10 cellular contexts compared by ENCODE assay signal in the genomic region with DNA sequence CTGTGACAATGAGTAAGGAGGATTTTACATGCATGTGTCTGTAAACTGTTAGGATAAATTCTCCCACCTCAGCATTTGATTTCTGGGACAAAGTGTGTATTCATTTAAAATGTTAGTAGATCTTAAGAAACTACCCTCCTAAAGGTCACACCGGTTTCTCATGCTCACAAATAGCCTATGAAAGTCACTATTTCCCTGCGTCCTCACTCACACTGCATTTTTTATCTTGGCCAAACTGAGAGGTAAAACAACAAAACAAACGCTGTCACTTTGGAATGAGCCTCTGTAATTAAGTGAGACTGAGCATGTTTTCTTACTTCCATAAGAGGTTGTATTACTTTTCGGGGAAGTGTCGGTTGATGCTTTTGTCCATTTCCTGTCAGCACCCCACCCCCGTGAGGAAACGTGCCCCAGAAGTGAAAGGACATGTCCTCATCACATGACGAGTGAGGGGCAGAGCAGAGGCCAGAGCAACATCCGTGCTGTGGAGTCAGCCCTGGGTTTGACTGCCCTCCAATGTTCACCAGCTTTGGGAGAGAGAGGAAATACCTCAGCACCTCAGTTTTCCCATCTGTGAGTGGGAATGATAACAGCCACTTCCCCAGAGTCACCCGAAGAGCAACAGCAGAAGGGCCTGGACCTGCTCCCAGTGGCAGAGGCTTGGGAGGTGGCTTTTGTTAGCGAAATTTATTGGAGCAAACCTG. TPM values are rescaled to one million over a fixed set of nuclear protein-coding genes. Genes with fewer than 3 reads are reported as not detected.
DNase-seq lines count a peak whose midpoint lies in the region; ATAC-seq and TF ChIP-seq lines count a peak whose summit lies in the region.
"Had no signal": no experiment of that assay in that cellular context is flagged by ENCODE, and none has a peak within 500 bp of the region (broad histone marks: within the 10 kb centered on the region; RNA-seq: fewer than 3 reads in every experiment).

No MANE protein-coding gene starts in this region.

- H3K27ac ChIP-seq in ACC112 (ENCODE audit: low read depth, low read length) (peak overlapping the region; percentile 98), esophagus (ENCODE audit: low read depth in 2 of 2, low read length in 1 of 2) (peak overlapping the region; percentile 45 to 79), ovary (peak overlapping the region; percentile 14 to 100)
- H3K27ac ChIP-seq: C4-2B, epithelial cell of prostate had no signal

- ATAC-seq in HG03175 (IDR thresholded peaks at IDR 0.05; ENCODE audit: unreplicated experiment): peak; percentile 49

- H3K36me3 ChIP-seq in ACC112 (ENCODE audit: insufficient read depth, low read length) (no peaks in the 10 kb centered on the region), esophagus (ENCODE audit: control insufficient read depth in 2 of 2, insufficient read depth in 2 of 2, low read length in 1 of 2) (no peaks in the 10 kb centered on the region), ovary (no peaks in the 10 kb centered on the region)

- intact Hi-C loops in ovary (cut with DNase I): no loop called here

- peak; percentile 21 for TF ChIP-seq EP300 in ovary (IDR thresholded peaks at IDR 0.05)

- peak overlapping the region; percentile 35; the same call in 1 of the 2 replicates for H3K4me3 ChIP-seq in ACC112 (ENCODE audit: low read depth, low read length)
- no peak overlapping the region for H3K4me3 ChIP-seq in esophagus (ENCODE audit: low read depth in 1 of 2, low read length in 2 of 2)
- no peak overlapping the region for H3K4me3 ChIP-seq in ovary

- no peaks in the 10 kb centered on the region for H3K27me3 ChIP-seq in ACC112 (ENCODE audit: insufficient read depth, low read length)
- H3K27me3 ChIP-seq in esophagus (ENCODE audit: control insufficient read depth in 1 of 2, insufficient read depth in 2 of 2, low read length in 2 of 2): no peaks in the 10 kb centered on the region
- H3K27me3 ChIP-seq in ovary: no peaks in the 10 kb centered on the region

- H3K4me1 ChIP-seq in ACC112 (ENCODE audit: control insufficient read depth, insufficient read depth, low read length, unreplicated experiment) (peaks cover 23% of the 10 kb centered on the region), esophagus (ENCODE audit: control insufficient read depth in 2 of 2, insufficient read depth in 2 of 2, low read length in 1 of 2) (peaks cover 13 to 48% of the 10 kb centered on the region in 2 donors), ovary (ENCODE audit: insufficient read depth) (peaks cover 38% of the 10 kb centered on the region)

- TF ChIP-seq POLR2A in GM19193 (IDR thresholded peaks at IDR 0.05; ENCODE audit: extremely low read depth, insufficient read depth, insufficient read length) (peak; percentile 39), ovary (IDR thresholded peaks at IDR 0.05) (no peak)

- H3K9me3 ChIP-seq in esophagus (ENCODE audit: control insufficient read depth in 2 of 2, insufficient read depth in 1 of 2, low read depth in 1 of 2, low read length in 1 of 2) (no peaks in the 10 kb centered on the region), ovary (no peaks in the 10 kb centered on the region)

- peak; percentile 40 to 47 for DNase-seq in activated CD4-positive, alpha-beta T cell treated with anti-CD3 and anti-CD28 coated beads for 4 hours
- DNase-seq in ovary: peak; percentile 50 to 66 (median 64)
- DNase-seq in SHP77 treated with DMSO at 0.1 percent for 48 hours (lab: John Stamatoyannopoulos, UW): no peak
- no peak for DNase-seq in HPDE6-E6E7 (ENCODE audit: extremely low spot score)

- H3K79me2 ChIP-seq in ACC112 (ENCODE audit: control insufficient read depth, insufficient read depth, low read length, unreplicated experiment): peaks cover 32% of the 10 kb centered on the region

- TF ChIP-seq CTCF in ovary (IDR thresholded peaks at IDR 0.05): no peak

- WGBS in esophagus, 2 donors: 38 to 40% methylated on average over 11 of the region's 11 CpGs
- WGBS in ovary, 3 donors: 10 to 14% (median 12%) methylated on average over 11 of the region's 11 CpGs

- H2AFZ ChIP-seq in ACC112 (ENCODE audit: low read length, unreplicated experiment): no peak overlapping the region

RNA-seq across cellular contexts. Expression of a gene that starts 3.1 kb away (rescaled TPM):
- 10 to 100 TPM; 23.7 to 25.0 TPM for polyA plus RNA-seq in esophagus
- 100 to 1,000 TPM in 4 of 7 donors, 10 to 100 TPM in 3; 70.1 to 134 (median 103) TPM for total RNA-seq in ovary
- 100 to 1,000 TPM; 132 to 151 TPM for polyA plus RNA-seq in ovary

Comparison
In these comparisons a context has a peak if more than half of its experiments do, and no peak if none do; other contexts are left out.
1. DNase-seq: peak in activated CD4-positive, alpha-beta T cell treated with anti-CD3 and anti-CD28 coated beads for 4 hours (2 of 2) and ovary (5 of 5); none in SHP77 treated with DMSO at 0.1 percent for 48 hours (single experiment) and HPDE6-E6E7 (single experiment).
2. RNA of a gene that starts 3.1 kb away (polyA plus RNA-seq): 132 to 151 TPM in ovary; 23.7 to 25.0 TPM in esophagus; every median in the first group is over 4 times any median in the second.
3. Peak in every context shown above with its lines, with median percentiles within 50 percentile points of each other: H3K27ac ChIP-seq.